In the genomic region with DNA sequence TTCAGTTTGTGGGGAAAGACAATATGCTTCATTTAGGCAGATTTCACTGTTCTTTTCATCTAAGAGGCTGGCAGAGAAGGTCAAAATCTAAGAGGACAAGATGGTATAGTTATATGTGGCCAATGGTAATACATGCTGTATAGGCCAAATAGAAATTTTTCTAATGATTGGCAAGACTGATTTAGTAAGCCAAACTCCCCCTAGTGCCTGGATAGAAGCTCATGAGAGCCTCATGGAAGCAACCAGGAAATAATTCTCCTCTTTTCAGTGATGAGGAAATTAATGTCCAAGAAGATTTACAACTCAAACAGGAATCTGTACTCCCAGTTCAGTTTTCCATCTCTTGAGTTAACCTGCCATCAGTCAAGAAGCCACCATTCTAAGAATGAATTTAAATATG, we compare ENCODE assay signal across 13 cellular contexts.
"Had no signal": no experiment of that assay in that cellular context is flagged by ENCODE, and none has a peak within 500 bp of the region (broad histone marks: within the 10 kb centered on the region; RNA-seq: fewer than 3 reads in every experiment).

No MANE protein-coding gene starts in this region.

- H3K27ac ChIP-seq: breast epithelium, coronary artery, left lung, thoracic aorta, upper lobe of left lung had no signal

- H3K36me3 ChIP-seq: breast epithelium, left lung, thoracic aorta, upper lobe of left lung had no signal

- H3K4me1 ChIP-seq: breast epithelium, left lung, upper lobe of left lung had no signal

- H3K9me3 ChIP-seq: breast epithelium, left lung, thoracic aorta, upper lobe of left lung had no signal

- H3K4me3 ChIP-seq: breast epithelium, coronary artery, left lung, thoracic aorta, upper lobe of left lung had no signal

- DNase-seq: activated CD4-positive, alpha-beta T cell treated with anti-CD3 and anti-CD28 coated beads, Interleukin-2, amount 50 U/mL, for 4 hours; activated effector memory CD4-positive, alpha-beta T cell treated with anti-CD3 and anti-CD28 coated beads, Interleukin-2, amount 50 U/mL, for 16 hours; activated naive CD4-positive, alpha-beta T cell treated with anti-CD3 and anti-CD28 coated beads, Interleukin-2, amount 50 U/mL, for 16 hours; activated T-cell treated with anti-CD3 and anti-CD28 coated beads, Interleukin-2, amount 50 U/mL, for 72 hours; hypothalamus; kidney; left lung; midbrain; stimulated activated naive B cell treated with anti-CD40 and anti-IgM and Interleukin-4, amounts not matched to agents 10 μg/mL and 1 μg/mL and 100 μg/mL, for 72 hours; upper lobe of left lung had no signal

- H3K27me3 ChIP-seq: breast epithelium, left lung, upper lobe of left lung had no signal
